In the genomic region with DNA sequence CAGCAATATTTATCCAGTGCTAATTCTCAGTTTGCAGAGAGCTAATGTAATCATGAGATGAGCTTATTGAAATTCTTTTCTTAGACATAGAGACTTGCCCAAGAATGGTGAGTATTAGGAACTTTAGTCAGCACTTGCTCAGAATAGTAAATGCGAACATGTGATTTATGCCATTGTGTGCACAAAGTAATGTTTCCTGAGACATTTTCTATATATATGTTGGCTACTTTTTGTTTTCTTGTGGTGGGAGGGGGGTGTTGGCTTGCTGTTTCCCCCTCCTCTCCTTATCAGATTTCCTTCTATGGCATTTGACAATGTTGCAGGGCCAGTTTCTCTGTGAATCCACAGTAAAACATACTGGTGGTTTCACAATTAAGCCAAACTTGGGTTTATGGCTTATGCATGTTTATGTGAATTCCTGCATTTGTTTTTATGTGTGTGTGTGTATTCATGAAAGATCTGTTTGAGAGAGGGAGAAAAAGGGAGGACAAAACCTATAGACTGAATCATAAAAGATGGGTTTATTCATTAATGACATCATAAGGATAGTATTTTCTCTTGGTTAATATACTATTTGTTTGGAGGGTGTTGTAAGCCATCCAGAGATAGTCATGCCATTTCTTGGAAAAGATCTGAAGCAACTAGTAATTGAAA, we compare ENCODE assay signal across 8 cellular contexts. TPM values are rescaled to one million over a fixed set of nuclear protein-coding genes. Genes with fewer than 3 reads are reported as not detected.
DNase-seq lines count a peak whose midpoint lies in the region; ATAC-seq, FAIRE-seq and TF ChIP-seq lines count a peak whose summit lies in the region.

No MANE protein-coding gene starts in this region.

- no peak for TF ChIP-seq POLR2A in spleen (IDR thresholded peaks at IDR 0.05)

- H3K27me3 ChIP-seq in spleen (replicated peaks in 1 of 7) (no peaks in the 10 kb centered on the region), right atrium auricular region (no peaks in the 10 kb centered on the region)

- H3K4me1 ChIP-seq in spleen (peaks cover 34 to 95% (median 71%) of the 10 kb centered on the region in 6 donors), right atrium auricular region (peaks cover 0 to 26% of the 10 kb centered on the region in 2 donors)

- peak; percentile 47 for FAIRE-seq in GM18507 (lab: Jason Lieb, UNC)

- peak overlapping the region; percentile 29 for H3K9ac ChIP-seq in SK-N-MC (ENCODE audit: insufficient read length)

- DNase-seq in GM18507 (ENCODE audit: extremely low spot score, insufficient read length, low read depth) (no peak), SK-N-MC (ENCODE audit: low read depth, low spot score) (no peak), fibroblast of peridontal ligament (ENCODE audit: extremely low read depth) (peak; percentile 69), spleen (no peak), NCI-H526 treated with DMSO at 0.1 percent for 48 hours (lab: John Stamatoyannopoulos, UW) (no peak), right atrium auricular region (ENCODE audit: low spot score) (no peak)

- intact Hi-C loops in spleen (cut with DNase I; ENCODE audit: low total_unique reads): no loop called here

- no peak for ATAC-seq in GM18519 (IDR thresholded peaks at IDR 0.05; ENCODE audit: low FRiP score, unreplicated experiment)
- no peak for ATAC-seq in GM19455 (IDR thresholded peaks at IDR 0.05; ENCODE audit: unreplicated experiment)

- no peaks in the 10 kb centered on the region; the same call in 1 of the 2 replicates for H3K36me3 ChIP-seq in SK-N-MC (ENCODE audit: insufficient read depth, low read length)
- peaks cover 0 to 13% (median 0%) of the 10 kb centered on the region in 6 donors for H3K36me3 ChIP-seq in spleen
- no peaks in the 10 kb centered on the region for H3K36me3 ChIP-seq in right atrium auricular region

- peak overlapping the region; percentile 89 for H3K27ac ChIP-seq in SK-N-MC
- H3K27ac ChIP-seq in spleen: peak overlapping the region; percentile 15 to 87 (median 83)
- H3K27ac ChIP-seq in right atrium auricular region: peak overlapping the region in 1 of 2 donors; percentile 0

- H3K9me3 ChIP-seq in SK-N-MC (ENCODE audit: low read depth, low read length) (no peaks in the 10 kb centered on the region), spleen (no peaks in the 10 kb centered on the region), right atrium auricular region (no peaks in the 10 kb centered on the region)

- TF ChIP-seq CTCF in spleen (IDR thresholded peaks at IDR 0.05 in 8 of 11, conservative IDR thresholded peaks at IDR 0.05 in 3 of 11) (no peak), right atrium auricular region (IDR thresholded peaks at IDR 0.05) (no peak)

- 46 to 66% (median 52%) methylated on average over 1 of the region's 1 CpG for WGBS in spleen, 5 donors

- peak overlapping the region; percentile 57 for H3K4me3 ChIP-seq in SK-N-MC
- no peak overlapping the region for H3K4me3 ChIP-seq in spleen
- H3K4me3 ChIP-seq in right atrium auricular region: no peak overlapping the region

RNA-seq across cellular contexts. Expression of gene ARID5B, which starts 36.3 kb away (rescaled TPM):
- total RNA-seq in spleen (10 to 100 TPM; 40.1 to 70.7 (median 46.9) TPM), right atrium auricular region (10 to 100 TPM; 37.9 to 53.4 TPM)
- polyA plus RNA-seq in spleen: 1 to 10 TPM; 5.6 to 9.0 (median 6.8) TPM
